ENCODE assay signal across 20 cellular contexts in the genomic region with DNA sequence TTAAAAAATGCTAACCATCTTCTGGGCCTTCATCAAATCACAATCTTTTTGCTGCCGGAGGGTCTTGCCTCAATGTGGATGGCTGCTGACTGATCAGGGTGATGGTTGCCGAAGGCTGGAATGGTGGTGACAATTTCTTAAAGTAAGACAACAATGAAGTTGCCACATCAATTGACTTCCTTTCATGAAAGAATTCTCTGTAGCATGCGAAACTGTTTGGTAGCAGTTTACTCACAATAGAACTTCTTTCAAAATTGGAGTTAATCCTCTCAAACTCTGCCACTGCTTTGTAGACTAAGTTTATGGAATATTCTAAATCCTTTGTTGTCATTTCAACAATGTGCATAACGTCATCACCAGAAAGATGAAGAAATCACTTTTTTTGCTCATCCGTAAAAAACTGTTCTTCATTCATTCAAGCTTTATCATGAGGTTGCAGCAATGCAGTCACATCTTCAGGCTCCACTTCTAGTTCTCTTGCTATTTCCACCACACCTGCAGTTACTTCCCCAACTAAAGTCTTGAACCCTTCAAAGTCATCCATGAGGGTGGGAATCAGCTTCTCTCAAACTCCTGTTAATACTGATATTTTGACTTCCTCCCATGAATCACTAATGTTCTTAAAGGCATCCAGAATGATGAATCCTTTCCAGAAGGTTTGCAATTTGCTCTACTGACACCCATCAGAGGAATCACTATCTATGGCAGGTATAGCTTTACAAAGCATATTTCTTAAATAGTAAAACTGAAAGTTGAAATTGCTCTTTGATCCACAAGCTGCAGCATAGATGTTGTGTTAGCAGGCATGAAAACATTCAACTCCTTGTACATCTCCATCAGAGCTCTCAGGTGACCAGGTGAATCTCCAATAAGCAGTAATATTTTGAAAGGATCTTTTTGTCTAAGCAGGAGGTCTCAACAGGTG.
DNase-seq lines count a peak whose midpoint lies in the region; ATAC-seq, FAIRE-seq and TF ChIP-seq lines count a peak whose summit lies in the region.
"Had no signal": no experiment of that assay in that cellular context is flagged by ENCODE, and none has a peak within 500 bp of the region (broad histone marks: within the 10 kb centered on the region; RNA-seq: fewer than 3 reads in every experiment).

No MANE protein-coding gene starts in this region.

- DNase-seq in activated naive CD8-positive, alpha-beta T cell treated with anti-CD3 and anti-CD28 coated beads, Interleukin-2, amount 10 ng/mL, durations not matched to agents 7 days and 5 days = no peak
- DNase-seq in activated naive CD8-positive, alpha-beta T cell treated with anti-CD3 and anti-CD28 coated beads for 36 hours = no peak
- DNase-seq in small intestine (peak; percentile 26), kidney (no peak)
- DNase-seq: activated CD8-positive, alpha-beta memory T cell treated with anti-CD3 and anti-CD28 coated beads, Interleukin-2, amount 10 ng/mL, durations not matched to agents 7 days and 5 days; colonic mucosa; DND-41; heart left ventricle; KBM-7; NCI-H1092; NCI-H2029 treated with DMSO at 0.1 percent for 48 hours; NCI-H510A treated with DMSO at 0.1 percent for 48 hours; right cardiac atrium; SHP77 treated with DMSO at 0.1 percent for 48 hours; thyroid gland had no signal

- WGBS in small intestine, 3 donors = 81 to 95% (median 89%) methylated on average over 5 of the region's 5 CpGs

- intact Hi-C loops in kidney (cut with DNase I) = no loop called here

- POLR2A ChIA-PET in activated naive CD8-positive, alpha-beta T cell treated with anti-CD3 and anti-CD28 coated beads, Interleukin-2, amount 10 ng/mL, durations not matched to agents 7 days and 5 days (lab: Charles Lee) = no interaction called here

- H3K36me3 Mint-ChIP-seq in activated naive CD8-positive, alpha-beta T cell treated with anti-CD3 and anti-CD28 coated beads, Interleukin-2, amount 10 ng/mL, durations not matched to agents 7 days and 5 days = peaks cover 6% of the 10 kb centered on the region
- H3K36me3 Mint-ChIP-seq in activated naive CD8-positive, alpha-beta T cell treated with anti-CD3 and anti-CD28 coated beads for 36 hours = no peaks in the 10 kb centered on the region
- H3K36me3 Mint-ChIP-seq in activated T-helper 17 cell treated with anti-CD3 and anti-CD28 coated beads, Interleukin-2, amount 50 U/mL, for 72 hours (ENCODE audit: low read depth) = peaks cover 50% of the 10 kb centered on the region

- H3K9me3 Mint-ChIP-seq in activated naive CD8-positive, alpha-beta T cell treated with anti-CD3 and anti-CD28 coated beads, Interleukin-2, amount 10 ng/mL, durations not matched to agents 7 days and 5 days = no peaks in the 10 kb centered on the region
- no peaks in the 10 kb centered on the region for H3K9me3 Mint-ChIP-seq in activated naive CD8-positive, alpha-beta T cell treated with anti-CD3 and anti-CD28 coated beads for 36 hours
- H3K9me3 Mint-ChIP-seq in activated T-helper 17 cell treated with anti-CD3 and anti-CD28 coated beads, Interleukin-2, amount 50 U/mL, for 72 hours = no peaks in the 10 kb centered on the region
- H3K9me3 Mint-ChIP-seq: brain; stimulated activated effector memory CD8-positive, alpha-beta T cell treated with anti-CD3 and anti-CD28 coated beads, Interleukin-12 subunit alpha, Interleukin-12 subunit beta, amount 100 ng/mL, for 72 hours had no signal

- ATAC-seq in activated naive CD8-positive, alpha-beta T cell treated with anti-CD3 and anti-CD28 coated beads, Interleukin-2, amount 10 ng/mL, durations not matched to agents 7 days and 5 days (ENCODE audit: low read depth) = peak; percentile 71
- ATAC-seq in activated T-helper 17 cell treated with anti-CD3 and anti-CD28 coated beads, Interleukin-2, amount 50 U/mL, for 72 hours (replicated peaks) = no peak
- no peak for ATAC-seq in GM19452 (IDR thresholded peaks at IDR 0.05; ENCODE audit: unreplicated experiment)
- ATAC-seq: activated CD8-positive, alpha-beta memory T cell treated with anti-CD3 and anti-CD28 coated beads, Interleukin-2, amount 10 ng/mL, durations not matched to agents 7 days and 5 days; heart left ventricle; right cardiac atrium; stimulated activated effector memory CD8-positive, alpha-beta T cell treated with anti-CD3 and anti-CD28 coated beads, Interleukin-12 subunit alpha, Interleukin-12 subunit beta, amount 100 ng/mL, for 72 hours had no signal

- no peak overlapping the region for H3K4me3 ChIP-seq in small intestine (ENCODE audit: low read depth in 1 of 2, low read length in 2 of 2)
- H3K4me3 ChIP-seq in kidney (ENCODE audit: low read length in 2 of 2) = no peak overlapping the region
- H3K4me3 ChIP-seq: colonic mucosa, heart left ventricle, thyroid gland had no signal

- no peaks in the 10 kb centered on the region for H3K27me3 ChIP-seq in small intestine (ENCODE audit: control insufficient read depth in 2 of 2, insufficient read depth in 2 of 2, low read length in 2 of 2)
- H3K27me3 ChIP-seq: colonic mucosa, heart left ventricle, thyroid gland had no signal

- FAIRE-seq in small intestine (lab: Jason Lieb, UNC) (no peak), kidney (lab: Jason Lieb, UNC) (no peak)

- H3K4me1 ChIP-seq in small intestine (ENCODE audit: control insufficient read depth in 2 of 2, insufficient read depth in 1 of 2, low read depth in 1 of 2, low read length in 1 of 2) = peaks cover 0 to 4% of the 10 kb centered on the region in 2 donors
- no peaks in the 10 kb centered on the region for H3K4me1 ChIP-seq in kidney (ENCODE audit: control insufficient read depth in 1 of 2, insufficient read depth in 1 of 2, low read depth in 1 of 2, low read length in 2 of 2)
- H3K4me1 ChIP-seq: colonic mucosa, thyroid gland had no signal

- peak overlapping the region; percentile 64 for H3K27ac Mint-ChIP-seq in activated naive CD8-positive, alpha-beta T cell treated with anti-CD3 and anti-CD28 coated beads, Interleukin-2, amount 10 ng/mL, durations not matched to agents 7 days and 5 days
- no peak overlapping the region for H3K27ac Mint-ChIP-seq in activated naive CD8-positive, alpha-beta T cell treated with anti-CD3 and anti-CD28 coated beads for 36 hours
- H3K27ac Mint-ChIP-seq in activated T-helper 17 cell treated with anti-CD3 and anti-CD28 coated beads, Interleukin-2, amount 50 U/mL, for 72 hours = peak overlapping the region; percentile 6
- H3K27ac Mint-ChIP-seq: activated CD8-positive, alpha-beta memory T cell treated with anti-CD3 and anti-CD28 coated beads, Interleukin-2, amount 10 ng/mL, durations not matched to agents 7 days and 5 days; brain; stimulated activated effector memory CD8-positive, alpha-beta T cell treated with anti-CD3 and anti-CD28 coated beads, Interleukin-12 subunit alpha, Interleukin-12 subunit beta, amount 100 ng/mL, for 72 hours had no signal

- H3K36me3 ChIP-seq in KOPT-K1 (ENCODE audit: insufficient read depth, low read length) (no peaks in the 10 kb centered on the region), small intestine (ENCODE audit: control insufficient read depth in 2 of 2, insufficient read depth in 2 of 2, low read length in 2 of 2) (no peaks in the 10 kb centered on the region), kidney (ENCODE audit: control insufficient read depth in 1 of 2, insufficient read depth in 2 of 2, low read length in 2 of 2) (no peaks in the 10 kb centered on the region)
- H3K36me3 ChIP-seq: colonic mucosa, heart left ventricle, thyroid gland had no signal

- H3K9me3 ChIP-seq in KOPT-K1 (ENCODE audit: insufficient read depth, low read length, poor library complexity, severe bottlenecking) (no peaks in the 10 kb centered on the region), small intestine (ENCODE audit: control insufficient read depth, low read depth) (no peaks in the 10 kb centered on the region), kidney (ENCODE audit: control insufficient read depth in 1 of 2, low read length in 2 of 2) (no peaks in the 10 kb centered on the region)
- H3K9me3 ChIP-seq: colonic mucosa, heart left ventricle, thyroid gland had no signal

- peak overlapping the region; percentile 46 for H3K4me3 Mint-ChIP-seq in activated naive CD8-positive, alpha-beta T cell treated with anti-CD3 and anti-CD28 coated beads, Interleukin-2, amount 10 ng/mL, durations not matched to agents 7 days and 5 days
- H3K4me3 Mint-ChIP-seq in activated naive CD8-positive, alpha-beta T cell treated with anti-CD3 and anti-CD28 coated beads for 36 hours = no peak overlapping the region
- H3K4me3 Mint-ChIP-seq in activated T-helper 17 cell treated with anti-CD3 and anti-CD28 coated beads, Interleukin-2, amount 50 U/mL, for 72 hours = no peak overlapping the region
- H3K4me3 Mint-ChIP-seq: activated CD8-positive, alpha-beta memory T cell treated with anti-CD3 and anti-CD28 coated beads, Interleukin-2, amount 10 ng/mL, durations not matched to agents 7 days and 5 days; brain; stimulated activated effector memory CD8-positive, alpha-beta T cell treated with anti-CD3 and anti-CD28 coated beads, Interleukin-12 subunit alpha, Interleukin-12 subunit beta, amount 100 ng/mL, for 72 hours had no signal

- no peaks in the 10 kb centered on the region for H3K27me3 Mint-ChIP-seq in activated naive CD8-positive, alpha-beta T cell treated with anti-CD3 and anti-CD28 coated beads, Interleukin-2, amount 10 ng/mL, durations not matched to agents 7 days and 5 days
- no peaks in the 10 kb centered on the region for H3K27me3 Mint-ChIP-seq in activated naive CD8-positive, alpha-beta T cell treated with anti-CD3 and anti-CD28 coated beads for 36 hours
- no peaks in the 10 kb centered on the region for H3K27me3 Mint-ChIP-seq in activated T-helper 17 cell treated with anti-CD3 and anti-CD28 coated beads, Interleukin-2, amount 50 U/mL, for 72 hours
- H3K27me3 Mint-ChIP-seq: activated CD8-positive, alpha-beta memory T cell treated with anti-CD3 and anti-CD28 coated beads, Interleukin-2, amount 10 ng/mL, durations not matched to agents 7 days and 5 days; brain had no signal

- H3K4me1 Mint-ChIP-seq in activated naive CD8-positive, alpha-beta T cell treated with anti-CD3 and anti-CD28 coated beads, Interleukin-2, amount 10 ng/mL, durations not matched to agents 7 days and 5 days = peaks cover 17% of the 10 kb centered on the region
- peaks cover 14% of the 10 kb centered on the region for H3K4me1 Mint-ChIP-seq in activated naive CD8-positive, alpha-beta T cell treated with anti-CD3 and anti-CD28 coated beads for 36 hours
- H3K4me1 Mint-ChIP-seq in activated T-helper 17 cell treated with anti-CD3 and anti-CD28 coated beads, Interleukin-2, amount 50 U/mL, for 72 hours = peaks cover 13% of the 10 kb centered on the region
- H3K4me1 Mint-ChIP-seq: brain; stimulated activated effector memory CD8-positive, alpha-beta T cell treated with anti-CD3 and anti-CD28 coated beads, Interleukin-12 subunit alpha, Interleukin-12 subunit beta, amount 100 ng/mL, for 72 hours had no signal

- H3K9ac ChIP-seq in kidney (ENCODE audit: low read length in 2 of 2) = no peak overlapping the region

- no peak for TF ChIP-seq CTCF in kidney (IDR thresholded peaks at IDR 0.05; ENCODE audit: borderline replicate concordance, extremely low read depth, insufficient read depth)

- H3K27ac ChIP-seq in KOPT-K1 (ENCODE audit: low read depth, low read length, poor library complexity, severe bottlenecking) (peak overlapping the region; percentile 36), small intestine (ENCODE audit: low read depth in 1 of 2, low read length in 1 of 2) (no peak overlapping the region), kidney (ENCODE audit: low read depth in 2 of 2, low read length in 2 of 2) (no peak overlapping the region)
- H3K27ac ChIP-seq: colonic mucosa, heart left ventricle, thyroid gland had no signal
